9 cellular contexts compared by ENCODE assay signal in genomic region chr2:118224144-118224887, GRCh38.
DNase-seq lines count a peak whose midpoint lies in the region; ATAC-seq and TF ChIP-seq lines count a peak whose summit lies in the region.
"Had no signal": no experiment of that assay in that cellular context is flagged by ENCODE, and none has a peak within 500 bp of the region (broad histone marks: within the 10 kb centered on the region; RNA-seq: fewer than 3 reads in every experiment).

No MANE protein-coding gene starts in this region.

- H3K27me3 ChIP-seq in parathyroid adenoma (ENCODE audit: control insufficient read depth, insufficient read depth, low read length): peaks cover 33% of the 10 kb centered on the region

- peak; percentile 47 for ATAC-seq in HG03039 (IDR thresholded peaks at IDR 0.05; ENCODE audit: unreplicated experiment)

- H2AFZ ChIP-seq in parathyroid adenoma: no peak overlapping the region

- no peaks in the 10 kb centered on the region for H3K36me3 ChIP-seq in parathyroid adenoma (ENCODE audit: control insufficient read depth, insufficient read depth, low read length)

- no peaks in the 10 kb centered on the region for H3K9me3 ChIP-seq in parathyroid adenoma (ENCODE audit: control insufficient read depth, low read length)

- H3K27ac ChIP-seq in parathyroid adenoma: no peak overlapping the region
- H3K27ac ChIP-seq: 22Rv1 had no signal

- peak; percentile 21 for DNase-seq in DMS53 (lab: John Stamatoyannopoulos, UW)
- DNase-seq in DMS53 treated with DMSO at 0.1 percent for 48 hours (lab: John Stamatoyannopoulos, UW; ENCODE audit: unreplicated experiment): no peak
- peak; percentile 48 for DNase-seq in activated CD4-positive, alpha-beta T cell treated with anti-CD3 and anti-CD28 coated beads for 48 hours
- DNase-seq in epithelial cell of proximal tubule (ENCODE audit: low read depth): no peak
- DNase-seq in SKM-1 (lab: John Stamatoyannopoulos, UW; ENCODE audit: unreplicated experiment): no peak
- no peak for DNase-seq in SHP77 (lab: John Stamatoyannopoulos, UW)

- peak overlapping the region; percentile 56 for H3K4me3 ChIP-seq in epithelial cell of proximal tubule (ENCODE audit: low read depth, low read length)
- H3K4me3 ChIP-seq in parathyroid adenoma (ENCODE audit: low read depth, low read length): peak overlapping the region; percentile 18

- TF ChIP-seq CTCF in epithelial cell of proximal tubule (conservative IDR thresholded peaks at IDR 0.05; ENCODE audit: low read depth, low read length) (no peak), parathyroid adenoma (IDR thresholded peaks at IDR 0.05) (no peak)

- peaks cover 5% of the 10 kb centered on the region for H3K4me1 ChIP-seq in parathyroid adenoma

- H3K9ac ChIP-seq in parathyroid adenoma: no peak overlapping the region

- H3K79me2 ChIP-seq in parathyroid adenoma: no peaks in the 10 kb centered on the region

- peak overlapping the region; percentile 61 for H3K4me2 ChIP-seq in parathyroid adenoma (ENCODE audit: low read length)

Comparison
In these comparisons a context has a peak if more than half of its experiments do, and no peak if none do; other contexts are left out.
1. DNase-seq: peak in DMS53 (single experiment) and activated CD4-positive, alpha-beta T cell treated with anti-CD3 and anti-CD28 coated beads for 48 hours (single experiment); none in DMS53 treated with DMSO at 0.1 percent for 48 hours (single experiment), epithelial cell of proximal tubule (single experiment), SKM-1 (single experiment) and SHP77 (0 of 2).